In the genomic region with DNA sequence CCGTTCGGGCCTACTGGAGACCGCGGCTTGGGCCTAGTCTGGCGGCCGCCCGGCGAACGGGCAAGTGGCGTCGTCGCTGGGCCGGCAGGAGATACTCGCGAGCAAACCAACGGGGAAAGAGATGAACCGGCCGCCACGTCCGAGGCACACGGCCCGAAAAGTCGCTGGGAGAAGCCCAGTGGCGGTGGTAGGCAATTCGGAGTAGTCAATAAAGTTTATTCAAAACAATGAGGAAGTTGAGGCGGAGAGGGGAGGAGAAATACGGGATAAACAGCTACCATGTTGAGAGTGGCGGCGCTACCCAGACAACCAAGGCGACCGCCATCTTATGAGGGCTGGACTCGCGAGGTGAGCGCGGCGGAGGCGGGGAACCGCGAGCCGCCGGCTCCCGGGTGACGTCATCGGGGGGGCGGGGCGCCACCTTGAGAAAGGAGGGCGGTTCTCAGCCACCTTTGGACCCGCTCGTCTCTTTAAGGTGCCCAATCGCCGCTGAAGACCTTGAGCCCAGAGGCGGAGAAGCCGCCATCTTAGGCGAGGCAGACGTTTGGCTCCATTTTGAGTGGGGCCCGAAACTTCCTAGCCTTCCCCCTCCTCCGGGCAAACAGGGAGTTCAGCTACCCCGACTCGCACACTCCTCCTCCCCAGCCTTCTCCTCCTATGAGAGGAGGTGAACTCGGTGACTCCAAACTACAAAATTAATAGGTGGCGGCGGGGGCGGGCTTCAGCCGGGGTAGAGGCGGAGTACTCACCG, we compare ENCODE assay signal across 8 cellular contexts. TPM values are rescaled to one million over a fixed set of nuclear protein-coding genes. Genes with fewer than 3 reads are reported as not detected.
A peak's percentile ranks its signal among the peaks of the same experiment; 100 is the strongest.
DNase-seq lines count a peak whose midpoint lies in the region; ATAC-seq and TF ChIP-seq lines count a peak whose summit lies in the region.

Gene PHF8, minus strand, starts transcription at position 348 of the 751 bp plus-strand sequence. CDS start 1,745 bp downstream, outside the sequence.

- H3K4me3 ChIP-seq in heart right ventricle: peak within 1 kb of the TSS; percentile 47 to 88 (median 76)

- 1 to 2% methylated on average over 52 to 64 of the region's 66 CpGs for WGBS in heart right ventricle, 2 donors

- no peaks in the 10 kb centered on the region for H3K36me3 Mint-ChIP-seq in type B pancreatic cell

- TF ChIP-seq CTCF in heart right ventricle (IDR thresholded peaks at IDR 0.05) (peak in 1 of 9 donors; percentile 12), type B pancreatic cell (conservative IDR thresholded peaks at IDR 0.05) (peak; percentile 31)

- H3K36me3 ChIP-seq in heart right ventricle: peaks cover 0 to 33% (median 5%) of the 10 kb centered on the region in 9 donors

- H3K9me3 Mint-ChIP-seq in type B pancreatic cell: no peaks in the 10 kb centered on the region

- H3K27me3 Mint-ChIP-seq in type B pancreatic cell: no peaks in the 10 kb centered on the region

- H3K4me1 ChIP-seq in heart right ventricle: peaks cover 0 to 8% (median 0%) of the 10 kb centered on the region in 9 donors

- H3K4me1 Mint-ChIP-seq in type B pancreatic cell (ENCODE audit: unreplicated experiment): peaks cover 10% of the 10 kb centered on the region

- intact Hi-C loops in heart right ventricle (cut with DNase I) (loop anchor here in 6 of 10 donors (2.0 to 10.0 kb wide), 7 partner anchors 130 to 760 kb away; partner anchors contain the start of genes FAM120C (in 3 of the 6), GNL3L (in 1 of the 6), HUWE1 (in 1 of the 6) and MAGED2 (in 1 of the 6)), posterior cingulate gyrus (cut with DNase I) (loop anchor here (10.0 kb wide), 2 partner anchors 140 to 360 kb away; partner anchors contain the start of genes FAM120C and HUWE1)

- ATAC-seq in GM18498 (IDR thresholded peaks at IDR 0.05; ENCODE audit: unreplicated experiment): peak; percentile 86
- peak; percentile 82 for ATAC-seq in HG02943 (IDR thresholded peaks at IDR 0.05; ENCODE audit: low read depth, unreplicated experiment)
- ATAC-seq in heart right ventricle: peak; percentile 94 to 97 (median 95)

- H3K9me3 ChIP-seq in heart right ventricle: no peaks in the 10 kb centered on the region

- H3K27ac ChIP-seq in heart right ventricle: peak within 1 kb of the TSS; percentile 85 to 98 (median 96)

- no peaks in the 10 kb centered on the region for H3K27me3 ChIP-seq in heart right ventricle

- H3K27ac Mint-ChIP-seq in type B pancreatic cell: peak within 1 kb of the TSS; percentile 99

- DNase-seq in NCI-H187 (lab: John Stamatoyannopoulos, UW) (peak; percentile 82 to 89), T-helper 2 cell (peak; percentile 88 to 96 (median 93)), amygdala (lab: John Stamatoyannopoulos, UW) (peak; percentile 17 to 92 (median 78)), heart right ventricle (peak; percentile 94 to 95), posterior cingulate gyrus (peak; percentile 78 to 98 (median 87)), type B pancreatic cell (ENCODE audit: extremely low spot score, unreplicated experiment) (peak; percentile 94)

- H3K4me3 Mint-ChIP-seq in type B pancreatic cell: peak within 1 kb of the TSS; percentile 97

RNA-seq across cellular contexts. Expression of gene PHF8, which starts in this region (rescaled TPM):
- total RNA-seq in heart right ventricle: 10 to 100 TPM in 9 of 10 donors, 1 to 10 TPM in 1; 9.3 to 12.9 (median 11.3) TPM
- polyA plus RNA-seq in heart right ventricle: 1 to 10 TPM; 4.0 to 9.7 TPM
- total RNA-seq in type B pancreatic cell (ENCODE audit: low replicate concordance): 36.0 and 37.9 TPM in 2 replicates

Comparison
In these comparisons a context has a peak if more than half of its experiments do, and no peak if none do; other contexts are left out.
1. Peak in every context shown above with its lines: DNase-seq, ATAC-seq, H3K4me3 ChIP-seq and H3K27ac ChIP-seq.